Comparison of ENCODE assay signal across 20 cellular contexts in genomic region chr12:57712671-57713070, GRCh38. TPM values are rescaled to one million over a fixed set of nuclear protein-coding genes. Genes with fewer than 3 reads are reported as not detected.
A peak's percentile ranks its signal among the peaks of the same experiment; 100 is the strongest.
DNase-seq lines count a peak whose midpoint lies in the region; TF ChIP-seq lines count a peak whose summit lies in the region.
"Had no signal": no experiment of that assay in that cellular context is flagged by ENCODE, and none has a peak within 500 bp of the region (broad histone marks: within the 10 kb centered on the region; RNA-seq: fewer than 3 reads in every experiment).

No MANE protein-coding gene starts in this region.

- H3K4me1 ChIP-seq in SJCRH30: no peaks in the 10 kb centered on the region
- H3K4me1 ChIP-seq in esophagus squamous epithelium: no peaks in the 10 kb centered on the region
- H3K4me1 ChIP-seq: A549 had no signal

- DNase-seq in NCI-H1694 (lab: John Stamatoyannopoulos, UW) (peak; percentile 53), SJCRH30 (peak; percentile 40 to 69), midbrain (lab: John Stamatoyannopoulos, UW) (peak; percentile 29), superior temporal gyrus (ENCODE audit: extremely low spot score) (peak; percentile 30), RWPE1 (ENCODE audit: low spot score) (no peak), esophagus squamous epithelium (lab: John Stamatoyannopoulos, UW) (no peak), epidermal melanocyte (ENCODE audit: insufficient read length, low spot score) (no peak)
- DNase-seq: CD8-positive, alpha-beta memory T cell; DMS153; GM23248; MM.1S; NCI-H2081; NCI-H2171; NCI-H345; NCI-H510A treated with DMSO at 0.1 percent for 48 hours; PC-9; Right ventricle myocardium superior had no signal

- intact Hi-C loops in esophagus squamous epithelium (cut with DNase I): no loop called here

- WGBS in esophagus squamous epithelium, 2 donors: 100% methylated on average over 2 of the region's 2 CpGs

- TF ChIP-seq POLR2A in esophagus squamous epithelium (IDR thresholded peaks at IDR 0.05): no peak

- POLR2A ChIA-PET in RWPE1 (lab: Yijun Ruan, JAX; ENCODE audit: low non-redundant PET): no interaction called here

- no peak overlapping the region for H3K4me3 ChIP-seq in SJCRH30
- H3K4me3 ChIP-seq in esophagus squamous epithelium: no peak overlapping the region
- H3K4me3 ChIP-seq: A549, GM23248, PC-9 had no signal

- TF ChIP-seq CTCF in RWPE1 (conservative IDR thresholded peaks at IDR 0.05; ENCODE audit: low read depth) (no peak), esophagus squamous epithelium (IDR thresholded peaks at IDR 0.05) (no peak)

- H3K36me3 ChIP-seq in SJCRH30 (peaks cover 56% of the 10 kb centered on the region), esophagus squamous epithelium (peaks cover 13 to 90% (median 21%) of the 10 kb centered on the region in 3 donors)

- H3K9me3 ChIP-seq in SJCRH30 (replicated peaks) (no peaks in the 10 kb centered on the region; the same call in 1 of the 2 replicates), esophagus squamous epithelium (no peaks in the 10 kb centered on the region)
- H3K9me3 ChIP-seq: A549 had no signal

- CTCF ChIA-PET in RWPE1 (lab: Yijun Ruan, JAX): interaction anchor here (0.5 to 1.6 kb wide), 2 partner anchors 13 to 249 kb away, joined by 4 to 10 read pairs; no protein-coding TSS in a partner anchor

- H3K27ac ChIP-seq in SJCRH30: no peak overlapping the region
- H3K27ac ChIP-seq in RWPE1: no peak overlapping the region
- no peak overlapping the region for H3K27ac ChIP-seq in esophagus squamous epithelium
- H3K27ac ChIP-seq: A549, GM23248, HL-60, KMS-11, PC-9 had no signal

- H3K27me3 ChIP-seq in SJCRH30 (no peaks in the 10 kb centered on the region), esophagus squamous epithelium (no peaks in the 10 kb centered on the region)

RNA-seq across cellular contexts. Expression of gene OS9, which starts 18.7 kb away (rescaled TPM):
- total RNA-seq in SJCRH30 (2014; rRNA removed; shearing (Covaris generic)): 1,587 and 1,701 TPM in 2 replicates
- 100 to 1,000 TPM; 151 to 231 (median 168) TPM for total RNA-seq in esophagus squamous epithelium

RNA-seq across cellular contexts. Expression of gene AGAP2, which starts 25.9 kb away (rescaled TPM):
- 38.6 and 39.7 TPM in 2 replicates for total RNA-seq in SJCRH30 (2014; rRNA removed; shearing (Covaris generic))
- 1 to 10 TPM in 3 of 4 donors, under 1 TPM in 1; 0.88 to 2.3 (median 1.3) TPM for total RNA-seq in esophagus squamous epithelium
- total RNA-seq: GM23248 had no signal

RNA-seq across cellular contexts. Expression of gene TSPAN31, which starts 32.2 kb away (rescaled TPM):
- 292 and 318 TPM in 2 replicates for total RNA-seq in SJCRH30 (2014; rRNA removed; shearing (Covaris generic))
- total RNA-seq in esophagus squamous epithelium: 10 to 100 TPM; 37.2 to 62.5 (median 40.2) TPM

RNA-seq across cellular contexts. Expression of gene CDK4, which starts 39.4 kb away (rescaled TPM):
- total RNA-seq in SJCRH30 (2014; rRNA removed; shearing (Covaris generic)): 5,376 and 5,685 TPM in 2 replicates
- total RNA-seq in esophagus squamous epithelium: 10 to 100 TPM; 42.8 to 96.9 (median 60.4) TPM

RNA-seq across cellular contexts. Expression of gene MARCHF9, which starts 42.2 kb away (rescaled TPM):
- total RNA-seq in SJCRH30 (2014; rRNA removed; shearing (Covaris generic)): 136 and 147 TPM in 2 replicates
- total RNA-seq in esophagus squamous epithelium: 1 to 10 TPM; 3.6 to 8.4 (median 5.3) TPM

Comparison
In these comparisons a context has a peak if more than half of its experiments do, and no peak if none do; other contexts are left out.
1. DNase-seq: peak in NCI-H1694 (single experiment), SJCRH30 (2 of 2), midbrain (single experiment) and superior temporal gyrus (single experiment); none in RWPE1 (single experiment), esophagus squamous epithelium (single experiment) and epidermal melanocyte (single experiment).
2. RNA of gene AGAP2, which starts 25.9 kb away (total RNA-seq): 38.6 to 39.7 TPM in SJCRH30; 0.88 to 2.3 TPM in esophagus squamous epithelium; every median in the first group is over 10 times any median in the second.